Comparison of ENCODE assay signal across 10 cellular contexts in the genomic region with DNA sequence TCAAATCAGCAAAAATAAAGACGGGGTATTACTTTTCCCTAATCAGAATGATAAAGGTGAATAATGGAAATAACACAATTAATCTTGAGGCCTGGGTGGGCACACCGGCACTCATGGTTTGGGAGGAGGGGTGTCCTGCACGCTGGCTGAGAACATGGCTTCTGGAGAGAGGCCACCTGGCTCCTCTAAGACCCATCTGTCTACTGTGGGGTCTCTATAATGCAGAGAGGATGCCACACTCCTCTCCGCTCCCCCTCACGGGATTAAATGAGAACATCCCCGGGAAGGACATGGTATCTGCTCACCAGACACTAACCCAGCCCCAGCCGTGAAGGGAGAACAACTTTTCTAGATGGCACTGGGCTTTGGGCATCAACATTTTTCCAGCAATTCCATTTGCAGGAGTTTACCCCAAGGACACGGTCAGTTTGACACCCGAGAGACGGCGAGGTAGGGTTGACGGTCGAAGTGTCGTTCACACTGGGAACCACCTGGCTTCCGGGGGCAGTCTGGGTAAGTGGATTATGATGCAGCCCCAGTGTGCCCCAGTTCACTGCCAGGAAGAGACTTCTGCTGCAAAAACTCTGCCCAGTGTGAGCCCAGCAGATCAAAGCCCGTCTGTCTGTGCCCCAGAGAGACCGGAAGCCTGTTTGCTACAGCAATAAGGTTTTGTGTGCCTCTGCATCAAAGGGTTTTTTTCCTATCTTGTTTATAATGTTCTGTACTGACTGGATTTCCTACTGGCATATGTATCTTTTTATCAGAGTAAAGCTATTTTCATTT. TPM values are rescaled to one million over a fixed set of nuclear protein-coding genes. Genes with fewer than 3 reads are reported as not detected.
DNase-seq lines count a peak whose midpoint lies in the region; ATAC-seq lines count a peak whose summit lies in the region.
"Had no signal": no experiment of that assay in that cellular context is flagged by ENCODE, and none has a peak within 500 bp of the region (broad histone marks: within the 10 kb centered on the region; RNA-seq: fewer than 3 reads in every experiment).

No MANE protein-coding gene starts in this region.

- no peak for DNase-seq in activated CD4-positive, CD25-positive, alpha-beta regulatory T cell (lab: John Stamatoyannopoulos, UW)
- DNase-seq in activated gamma-delta T cell treated with anti-CD3 and anti-CD28 coated beads, Interleukin-2, amount 50 U/mL, for 16 hours (ENCODE audit: low read depth) = peak; percentile 4
- peak in 7 of 10 donors; percentile 6 to 65 (median 38) for DNase-seq in naive thymus-derived CD8-positive, alpha-beta T cell
- no peak for DNase-seq in stimulated activated CD4-positive, alpha-beta T cell treated with anti-CD3 and anti-CD28 coated beads, Interleukin-2, amount 100 ng/mL, for 48 hours

- no peaks in the 10 kb centered on the region for H3K27me3 Mint-ChIP-seq in naive thymus-derived CD8-positive, alpha-beta T cell
- H3K27me3 Mint-ChIP-seq: IgD-negative memory B cell had no signal

- H3K4me1 Mint-ChIP-seq in naive thymus-derived CD8-positive, alpha-beta T cell = peaks cover 7 to 11% (median 9%) of the 10 kb centered on the region in 4 donors

- peak overlapping the region in 9 of 10 donors; percentile 60 to 96 (median 91) for H3K27ac Mint-ChIP-seq in naive thymus-derived CD8-positive, alpha-beta T cell
- H3K27ac Mint-ChIP-seq: IgD-negative memory B cell had no signal

- POLR2A ChIA-PET in naive thymus-derived CD8-positive, alpha-beta T cell (lab: Charles Lee) = no interaction called here

- H3K36me3 Mint-ChIP-seq in naive thymus-derived CD8-positive, alpha-beta T cell = no peaks in the 10 kb centered on the region
- H3K36me3 Mint-ChIP-seq: IgD-negative memory B cell had no signal

- H3K4me3 Mint-ChIP-seq in naive thymus-derived CD8-positive, alpha-beta T cell = peak overlapping the region in 9 of 10 donors; percentile 5 to 72 (median 58)
- H3K4me3 Mint-ChIP-seq: IgD-negative memory B cell, nephron had no signal

- no peaks in the 10 kb centered on the region for H3K9me3 Mint-ChIP-seq in naive thymus-derived CD8-positive, alpha-beta T cell
- H3K9me3 Mint-ChIP-seq: IgD-negative memory B cell, nephron had no signal

- peak; percentile 28 to 59 for ATAC-seq in activated CD4-positive, CD25-positive, alpha-beta regulatory T cell treated with anti-CD3 and anti-CD28 coated beads, Interleukin-2, amount 50 U/mL, for 24 hours
- ATAC-seq in HG03135 (IDR thresholded peaks at IDR 0.05; ENCODE audit: unreplicated experiment) (peak; percentile 9), GM21515 (IDR thresholded peaks at IDR 0.05; ENCODE audit: unreplicated experiment) (no peak), GM18867 (IDR thresholded peaks at IDR 0.05; ENCODE audit: unreplicated experiment) (no peak)
- ATAC-seq in naive thymus-derived CD8-positive, alpha-beta T cell = peak; percentile 92

RNA-seq across cellular contexts. Expression of gene CEBPG, which starts 56.6 kb away (rescaled TPM):
- 10 to 100 TPM; 29.4 to 30.0 TPM for total RNA-seq in naive thymus-derived CD8-positive, alpha-beta T cell
- polyA plus RNA-seq in naive thymus-derived CD8-positive, alpha-beta T cell = 1 to 10 TPM; 4.5 to 9.3 (median 4.8) TPM

Comparison
In these comparisons a context has a peak if more than half of its experiments do, and no peak if none do; other contexts are left out.
1. ATAC-seq: peak in activated CD4-positive, CD25-positive, alpha-beta regulatory T cell treated with anti-CD3 and anti-CD28 coated beads, Interleukin-2, amount 50 U/mL, for 24 hours (2 of 2), HG03135 (single experiment) and naive thymus-derived CD8-positive, alpha-beta T cell (2 of 2); none in GM21515 (single experiment) and GM18867 (single experiment).
2. DNase-seq: peak in activated gamma-delta T cell treated with anti-CD3 and anti-CD28 coated beads, Interleukin-2, amount 50 U/mL, for 16 hours (single experiment) and naive thymus-derived CD8-positive, alpha-beta T cell (7 of 10); none in activated CD4-positive, CD25-positive, alpha-beta regulatory T cell (0 of 4) and stimulated activated CD4-positive, alpha-beta T cell treated with anti-CD3 and anti-CD28 coated beads, Interleukin-2, amount 100 ng/mL, for 48 hours (0 of 2).